In the genomic region with DNA sequence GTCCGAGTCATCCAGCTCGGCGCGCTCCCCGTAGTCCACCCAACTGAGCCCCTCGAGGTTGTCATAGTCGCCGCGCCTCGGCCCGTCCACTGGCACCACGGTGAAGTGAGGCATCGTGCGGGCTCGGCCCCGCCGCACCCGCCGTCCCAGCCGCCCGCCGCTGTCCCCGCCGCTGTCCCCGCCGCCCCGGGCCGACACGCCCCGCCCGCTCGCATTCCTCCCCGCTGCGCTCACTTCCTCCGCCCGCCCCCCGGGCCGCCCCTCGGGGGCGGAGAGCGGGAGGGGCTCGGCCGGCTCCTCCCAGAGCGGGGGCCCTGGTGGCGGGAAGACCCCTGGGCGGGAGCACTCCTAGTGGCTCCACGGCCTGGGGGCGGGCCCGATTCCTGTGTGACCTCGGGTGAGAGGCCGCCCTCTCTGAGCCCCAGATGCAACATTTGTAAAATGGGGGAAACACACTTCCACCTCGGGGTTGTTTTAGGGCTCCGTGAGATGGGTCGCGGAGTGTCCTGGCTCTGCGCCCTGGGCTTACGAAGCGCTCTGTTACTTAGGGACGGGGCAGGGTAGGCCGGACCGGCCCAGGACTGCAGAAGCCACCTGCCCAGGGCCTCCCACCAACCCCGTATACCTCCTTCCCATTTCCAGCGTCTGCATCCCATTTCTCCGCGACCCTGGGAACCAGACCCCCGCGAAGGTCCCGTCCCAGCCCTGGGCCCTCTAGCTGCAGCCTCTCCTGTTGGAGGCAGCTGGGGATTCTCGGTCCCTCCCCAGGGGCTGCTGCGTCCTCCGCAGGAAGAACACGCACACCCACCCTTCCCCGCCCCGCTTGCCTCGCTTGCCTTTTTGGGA, we compare ENCODE assay signal across 8 cellular contexts. TPM values are rescaled to one million over a fixed set of nuclear protein-coding genes. Genes with fewer than 3 reads are reported as not detected.
DNase-seq lines count a peak whose midpoint lies in the region; ATAC-seq, FAIRE-seq and TF ChIP-seq lines count a peak whose summit lies in the region.

A gene (minus strand): TSS at position 198 of the 846 bp plus-strand sequence. CDS start 84 bp downstream, at position 114.

- POLR2A ChIA-PET in HEK293 (lab: Yijun Ruan, JAX), result interaction anchor here (0.9 kb wide), 1 partner anchor 32 kb away, joined by 3 read pairs; a partner anchor contains a TSS
- POLR2A ChIA-PET in activated B cell treated with CpG ODN at 0.5 μM for 24 hours (lab: Charles Lee), result interaction anchor here (0.6 to 3.0 kb wide), 10 partner anchors 9 to 162 kb away, joined by 3 to 25 read pairs (median 3); a partner anchor contains a TSS

- peaks cover 0 to 24% of the 10 kb centered on the region in 2 experiments; a peak in 1 of 3 replicates for H3K36me3 ChIP-seq in HEK293 (ENCODE audit: control insufficient read depth in 2 of 2, insufficient read depth in 1 of 2, low read length in 2 of 2)
- H3K36me3 ChIP-seq in bronchial epithelial cell (ENCODE audit: control insufficient read depth, insufficient read depth, low read length), result peaks cover under 1% of the 10 kb centered on the region

- peak within 1 kb of the TSS; percentile 80 for H3K27ac Mint-ChIP-seq in activated B cell treated with CpG ODN at 0.5 μM for 24 hours

- H3K27me3 ChIP-seq in bronchial epithelial cell (ENCODE audit: control insufficient read depth, insufficient read depth, low read length), result no peaks in the 10 kb centered on the region

- peak within 1 kb of the TSS; percentile 68 for H3K4me3 ChIP-seq in HEK293 (ENCODE audit: low read depth, low read length)
- peak within 1 kb of the TSS; percentile 64 for H3K4me3 ChIP-seq in NB4 (ENCODE audit: low read depth, low read length)
- H3K4me3 ChIP-seq in bronchial epithelial cell (ENCODE audit: low read depth, low read length), result peak within 1 kb of the TSS; percentile 87

- no peak for FAIRE-seq in bronchial epithelial cell (lab: Jason Lieb, UNC)

- H3K9me3 ChIP-seq in HEK293 (ENCODE audit: control insufficient read depth, insufficient read depth, low read depth, low read length), result no peaks in the 10 kb centered on the region

- H3K27me3 Mint-ChIP-seq in activated B cell treated with CpG ODN at 0.5 μM for 24 hours, result no peaks in the 10 kb centered on the region

- H3K4me1 Mint-ChIP-seq in activated B cell treated with CpG ODN at 0.5 μM for 24 hours, result peaks cover 28% of the 10 kb centered on the region

- no peaks in the 10 kb centered on the region; the same call in none of the 2 replicates for H3K4me1 ChIP-seq in HEK293 (ENCODE audit: control insufficient read depth, insufficient read depth, low read length)

- TF ChIP-seq CTCF in GM10266 (IDR thresholded peaks at IDR 0.05; ENCODE audit: control insufficient read depth, insufficient read depth, low read depth, missing control alignments) (no peak), HEK293 (tag by site-specific recombination; IDR thresholded peaks at IDR 0.05) (no peak), NB4 (IDR thresholded peaks at IDR 0.05; ENCODE audit: low read depth, low read length) (no peak), activated B cell treated with CpG ODN at 0.5 μM for 24 hours (IDR thresholded peaks at IDR 0.05) (no peak), bronchial epithelial cell (IDR thresholded peaks at IDR 0.05; ENCODE audit: insufficient read depth, low read length, severe bottlenecking) (peak; percentile 9)

- CTCF ChIA-PET in HEK293 (lab: Yijun Ruan, JAX), result no interaction called here
- CTCF ChIA-PET in activated B cell treated with CpG ODN at 0.5 μM for 24 hours (lab: Charles Lee), result interaction anchor here (1.4 to 1.8 kb wide), 2 partner anchors 72 kb away, joined by 4 to 5 read pairs; no protein-coding TSS in a partner anchor

- peak; percentile 21 for TF ChIP-seq POLR2A in NB4 (IDR thresholded peaks at IDR 0.05; ENCODE audit: extremely low read depth, insufficient read length)

- H3K27ac ChIP-seq in HEK293 (ENCODE audit: extremely low read depth, low read depth, low read length), result peak within 1 kb of the TSS; percentile 80; the same call in 1 of the 2 replicates

- DNase-seq in GM10266 (ENCODE audit: extremely low spot score) (peak; percentile 100), NB4 (ENCODE audit: low read depth) (peak; percentile 89), activated B cell treated with CpG ODN at 0.5 μM for 24 hours (peak; percentile 87), bronchial epithelial cell (ENCODE audit: low read depth) (peak; percentile 33), inferior parietal cortex (ENCODE audit: extremely low spot score) (peak; percentile 54), NCI-H1417 treated with DMSO at 0.1 percent for 48 hours (lab: John Stamatoyannopoulos, UW) (no peak)
- DNase-seq in stimulated activated CD4-positive, alpha-beta T cell treated with anti-CD3 and anti-CD28 coated beads, Interleukin-12 subunit alpha, Interleukin-12 subunit beta, amount 100 ng/mL, for 24 hours (ENCODE audit: low read depth in 2 of 2), result peak; percentile 71 to 85

- peaks cover 3% of the 10 kb centered on the region for H3K36me3 Mint-ChIP-seq in activated B cell treated with CpG ODN at 0.5 μM for 24 hours (ENCODE audit: low read depth)

- intact Hi-C loops in activated B cell treated with CpG ODN at 0.5 μM for 24 hours (cut with micrococcal nuclease), result loop anchor here (1.0 to 2.0 kb wide), 7 partner anchors 17 to 162 kb away; a partner anchor contains a TSS

- ATAC-seq in activated B cell treated with CpG ODN at 0.5 μM for 24 hours (ENCODE audit: low read depth), result peak; percentile 93

- H3K4me3 Mint-ChIP-seq in activated B cell treated with CpG ODN at 0.5 μM for 24 hours, result peak within 1 kb of the TSS; percentile 96

- H3K9me3 Mint-ChIP-seq in activated B cell treated with CpG ODN at 0.5 μM for 24 hours, result no peaks in the 10 kb centered on the region

TF ChIP-seq in HEK293, 187 proteins besides CTCF, POLR2A, EP300 and RAD21 (continues in another document):
- TF ChIP-seq ZNF837 (tag by site-specific recombination; IDR thresholded peaks at IDR 0.05) (no peak), ZNF660 (tag by site-specific recombination; IDR thresholded peaks at IDR 0.05) (0 out of 2 replicates have a peak, but pooled peaks have one; percentile 21), ZNF610 (tag by site-specific recombination; IDR thresholded peaks at IDR 0.05; ENCODE audit: borderline replicate concordance) (no peak), ZNF510 (tag by site-specific recombination; IDR thresholded peaks at IDR 0.05; ENCODE audit: insufficient replicate concordance) (no peak), KLF8 (tag by site-specific recombination; IDR thresholded peaks at IDR 0.05) (peak; percentile 25; the same call in 1 of the 2 replicates), ZNF239 (tag by site-specific recombination; IDR thresholded peaks at IDR 0.05) (no peak), ZNF174 (tag by site-specific recombination; IDR thresholded peaks at IDR 0.05) (no peak), ZBTB48 (tag by site-specific recombination; IDR thresholded peaks at IDR 0.05) (0 out of 2 replicates have a peak, but pooled peaks have one; percentile 17), ZFHX2 (tag by site-specific recombination; conservative IDR thresholded peaks at IDR 0.05) (peak; percentile 71), ZNF138 (tag by site-specific recombination; IDR thresholded peaks at IDR 0.05; ENCODE audit: borderline replicate concordance) (no peak), YY2 (tag by site-specific recombination; IDR thresholded peaks at IDR 0.05) (no peak), ZBTB17 (tag by site-specific recombination; IDR thresholded peaks at IDR 0.05) (no peak), ZNF426 (tag by site-specific recombination; IDR thresholded peaks at IDR 0.05) (no peak)
- TF ChIP-seq, protein P1, sequence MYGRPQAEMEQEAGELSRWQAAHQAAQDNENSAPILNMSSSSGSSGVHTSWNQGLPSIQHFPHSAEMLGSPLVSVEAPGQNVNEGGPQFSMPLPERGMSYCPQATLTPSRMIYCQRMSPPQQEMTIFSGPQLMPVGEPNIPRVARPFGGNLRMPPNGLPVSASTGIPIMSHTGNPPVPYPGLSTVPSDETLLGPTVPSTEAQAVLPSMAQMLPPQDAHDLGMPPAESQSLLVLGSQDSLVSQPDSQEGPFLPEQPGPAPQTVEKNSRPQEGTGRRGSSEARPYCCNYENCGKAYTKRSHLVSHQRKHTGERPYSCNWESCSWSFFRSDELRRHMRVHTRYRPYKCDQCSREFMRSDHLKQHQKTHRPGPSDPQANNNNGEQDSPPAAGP (tag by site-specific recombination; IDR thresholded peaks at IDR 0.05), result peak; percentile 63
- TF ChIP-seq, protein P2, sequence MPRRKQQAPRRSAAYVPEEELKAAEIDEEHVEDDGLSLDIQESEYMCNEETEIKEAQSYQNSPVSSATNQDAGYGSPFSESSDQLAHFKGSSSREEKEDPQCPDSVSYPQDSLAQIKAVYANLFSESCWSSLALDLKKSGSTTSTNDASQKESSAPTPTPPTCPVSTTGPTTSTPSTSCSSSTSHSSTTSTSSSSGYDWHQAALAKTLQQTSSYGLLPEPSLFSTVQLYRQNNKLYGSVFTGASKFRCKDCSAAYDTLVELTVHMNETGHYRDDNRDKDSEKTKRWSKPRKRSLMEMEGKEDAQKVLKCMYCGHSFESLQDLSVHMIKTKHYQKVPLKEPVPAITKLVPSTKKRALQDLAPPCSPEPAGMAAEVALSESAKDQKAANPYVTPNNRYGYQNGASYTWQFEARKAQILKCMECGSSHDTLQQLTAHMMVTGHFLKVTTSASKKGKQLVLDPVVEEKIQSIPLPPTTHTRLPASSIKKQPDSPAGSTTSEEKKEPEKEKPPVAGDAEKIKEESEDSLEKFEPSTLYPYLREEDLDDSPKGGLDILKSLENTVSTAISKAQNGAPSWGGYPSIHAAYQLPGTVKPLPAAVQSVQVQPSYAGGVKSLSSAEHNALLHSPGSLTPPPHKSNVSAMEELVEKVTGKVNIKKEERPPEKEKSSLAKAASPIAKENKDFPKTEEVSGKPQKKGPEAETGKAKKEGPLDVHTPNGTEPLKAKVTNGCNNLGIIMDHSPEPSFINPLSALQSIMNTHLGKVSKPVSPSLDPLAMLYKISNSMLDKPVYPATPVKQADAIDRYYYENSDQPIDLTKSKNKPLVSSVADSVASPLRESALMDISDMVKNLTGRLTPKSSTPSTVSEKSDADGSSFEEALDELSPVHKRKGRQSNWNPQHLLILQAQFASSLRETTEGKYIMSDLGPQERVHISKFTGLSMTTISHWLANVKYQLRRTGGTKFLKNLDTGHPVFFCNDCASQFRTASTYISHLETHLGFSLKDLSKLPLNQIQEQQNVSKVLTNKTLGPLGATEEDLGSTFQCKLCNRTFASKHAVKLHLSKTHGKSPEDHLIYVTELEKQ (tag by site-specific recombination; IDR thresholded peaks at IDR 0.05; ENCODE audit: borderline replicate concordance), result no peak

RNA-seq across cellular contexts. Expression of the gene that starts here (rescaled TPM):
- total RNA-seq in activated B cell treated with CpG ODN at 0.5 μM for 24 hours, result 24.6 and 37.9 TPM in 2 replicates
- 20.5 and 35.2 TPM in 2 replicates for total RNA-seq in bronchial epithelial cell
